Comparison of ENCODE assay signal across 30 cellular contexts in genomic region chr22:26785942-26786341, GRCh38.
A peak's percentile ranks its signal among the peaks of the same experiment; 100 is the strongest.
DNase-seq lines count a peak whose midpoint lies in the region; ATAC-seq and TF ChIP-seq lines count a peak whose summit lies in the region.
"Had no signal": no experiment of that assay in that cellular context is flagged by ENCODE, and none has a peak within 500 bp of the region (broad histone marks: within the 10 kb centered on the region; RNA-seq: fewer than 3 reads in every experiment).

No MANE protein-coding gene starts in this region.

- peak overlapping the region in 9 of 11 experiments; percentile 21 to 69 (median 44); a peak in 14 of 22 replicates for H3K4me2 ChIP-seq in BLaER1 treated with 17β-estradiol and CSF1 and Interleukin-3, amounts not matched to agents 10 nM and 100 nM

- no peak overlapping the region for H3K27ac Mint-ChIP-seq in activated naive CD8-positive, alpha-beta T cell treated with anti-CD3 and anti-CD28 coated beads, Interleukin-2, amount 10 ng/mL, durations not matched to agents 7 days and 5 days
- H3K27ac Mint-ChIP-seq: activated T-cell treated with anti-CD3 and anti-CD28 coated beads, Interleukin-2, amount 50 U/mL, for 72 hours; nephron progenitor cell; T-helper 2 cell treated with Interferon-gamma antibody and Interleukin-4, amounts not matched to agents 5 μg/mL and 100 μg/mL, for 36 hours had no signal

- POLR2A ChIA-PET in activated naive CD8-positive, alpha-beta T cell treated with anti-CD3 and anti-CD28 coated beads, Interleukin-2, amount 10 ng/mL, durations not matched to agents 7 days and 5 days (lab: Charles Lee), result no interaction called here

- H3K4me3 ChIP-seq in BLaER1 treated with 17β-estradiol and CSF1 and Interleukin-3, amounts not matched to agents 10 nM and 100 nM, result no peak overlapping the region
- H3K4me3 ChIP-seq: ascending aorta, cardiac muscle cell, coronary artery, ovary, skin epidermis, tibial nerve had no signal

- DNase-seq in GM13976 (ENCODE audit: low spot score), result peak; percentile 51
- DNase-seq in activated naive CD8-positive, alpha-beta T cell treated with anti-CD3 and anti-CD28 coated beads, Interleukin-2, amount 10 ng/mL, durations not matched to agents 7 days and 5 days, result no peak
- DNase-seq: activated CD4-positive, alpha-beta T cell treated with anti-CD3 and anti-CD28 coated beads for 48 hours; activated naive CD4-positive, alpha-beta T cell treated with anti-CD3 and anti-CD28 coated beads, Interleukin-2, amount 50 U/mL, for 16 hours; activated T-cell treated with anti-CD3 and anti-CD28 coated beads, Interleukin-2, amount 50 U/mL, for 72 hours; Caco-2; GDM1; HCEC 1CT; head of caudate nucleus; kidney; midbrain; NCI-H1048; NCI-H187; NCI-H524; nephron progenitor cell; ovary; retina; SHP77 treated with DMSO at 0.1 percent for 48 hours had no signal

- no peak overlapping the region for H3K27ac ChIP-seq in BLaER1 treated with 17β-estradiol and CSF1 and Interleukin-3, amounts not matched to agents 10 nM and 100 nM
- H3K27ac ChIP-seq: ascending aorta, cardiac muscle cell, coronary artery, ovary, skin epidermis, tibial nerve, VCaP had no signal

- H3K36me3 ChIP-seq in BLaER1 treated with 17β-estradiol and CSF1 and Interleukin-3, amounts not matched to agents 10 nM and 100 nM, result peaks cover 11 to 51% (median 37%) of the 10 kb centered on the region in 11 experiments; a peak in 18 of 22 replicates
- H3K36me3 ChIP-seq: cardiac muscle cell, ovary had no signal

- H3K4me1 Mint-ChIP-seq in activated naive CD8-positive, alpha-beta T cell treated with anti-CD3 and anti-CD28 coated beads, Interleukin-2, amount 10 ng/mL, durations not matched to agents 7 days and 5 days, result peaks cover 31% of the 10 kb centered on the region

- no peaks in the 10 kb centered on the region for H3K27me3 Mint-ChIP-seq in activated naive CD8-positive, alpha-beta T cell treated with anti-CD3 and anti-CD28 coated beads, Interleukin-2, amount 10 ng/mL, durations not matched to agents 7 days and 5 days

- H3K36me3 Mint-ChIP-seq in activated naive CD8-positive, alpha-beta T cell treated with anti-CD3 and anti-CD28 coated beads, Interleukin-2, amount 10 ng/mL, durations not matched to agents 7 days and 5 days, result peaks cover 2% of the 10 kb centered on the region

- peak; percentile 63 for ATAC-seq in HG02885 (IDR thresholded peaks at IDR 0.05; ENCODE audit: poor library complexity, unreplicated experiment)
- peak; percentile 36 for ATAC-seq in activated naive CD8-positive, alpha-beta T cell treated with anti-CD3 and anti-CD28 coated beads, Interleukin-2, amount 10 ng/mL, durations not matched to agents 7 days and 5 days (ENCODE audit: low read depth)
- no peak for ATAC-seq in GM18909 (IDR thresholded peaks at IDR 0.05; ENCODE audit: poor library complexity, unreplicated experiment)
- ATAC-seq in GM21381 (IDR thresholded peaks at IDR 0.05; ENCODE audit: unreplicated experiment), result no peak
- ATAC-seq in GM21447 (IDR thresholded peaks at IDR 0.05; ENCODE audit: unreplicated experiment), result no peak
- ATAC-seq: activated T-cell treated with anti-CD3 and anti-CD28 coated beads, Interleukin-2, amount 50 U/mL, for 72 hours had no signal

- 0 out of 22 replicates have a peak, but pooled peaks cover 0 to 5% (median 0%) of the 10 kb centered on the region in 11 experiments for H3K9me3 ChIP-seq in BLaER1 treated with 17β-estradiol and CSF1 and Interleukin-3, amounts not matched to agents 10 nM and 100 nM (replicated peaks in 1 of 11)
- H3K9me3 ChIP-seq: ascending aorta, Caco-2, ovary, tibial nerve had no signal

- no peak for TF ChIP-seq CTCF in GM13976 (IDR thresholded peaks at IDR 0.05; ENCODE audit: borderline replicate concordance, control extremely low read depth, extremely low read depth, insufficient read depth, missing control alignments)

- H3K27me3 ChIP-seq in BLaER1 treated with 17β-estradiol and CSF1 and Interleukin-3, amounts not matched to agents 10 nM and 100 nM, result no peaks in the 10 kb centered on the region
- H3K27me3 ChIP-seq: ascending aorta, cardiac muscle cell, ovary, tibial nerve had no signal

- peak overlapping the region; percentile 10 for H3K4me3 Mint-ChIP-seq in activated naive CD8-positive, alpha-beta T cell treated with anti-CD3 and anti-CD28 coated beads, Interleukin-2, amount 10 ng/mL, durations not matched to agents 7 days and 5 days
- H3K4me3 Mint-ChIP-seq: activated T-cell treated with anti-CD3 and anti-CD28 coated beads, Interleukin-2, amount 50 U/mL, for 72 hours; nephron progenitor cell; T-helper 2 cell treated with Interferon-gamma antibody and Interleukin-4, amounts not matched to agents 5 μg/mL and 100 μg/mL, for 36 hours had no signal

- no peaks in the 10 kb centered on the region for H3K9me3 Mint-ChIP-seq in activated naive CD8-positive, alpha-beta T cell treated with anti-CD3 and anti-CD28 coated beads, Interleukin-2, amount 10 ng/mL, durations not matched to agents 7 days and 5 days
- H3K9me3 Mint-ChIP-seq: T-helper 2 cell treated with Interferon-gamma antibody and Interleukin-4, amounts not matched to agents 5 μg/mL and 100 μg/mL, for 36 hours had no signal

- H3K4me1 ChIP-seq in BLaER1 treated with 17β-estradiol and CSF1 and Interleukin-3, amounts not matched to agents 10 nM and 100 nM, result peaks cover 8 to 37% (median 26%) of the 10 kb centered on the region in 10 experiments; a peak in 18 of 20 replicates
- H3K4me1 ChIP-seq: ascending aorta, Caco-2, tibial nerve had no signal

- in situ Hi-C loops in GM13976 (cut with MboI; ENCODE audit: low sequenced_read_pairs, unreplicated experiment), result no loop called here

- no peak overlapping the region for H3K9ac ChIP-seq in BLaER1 treated with 17β-estradiol and CSF1 and Interleukin-3, amounts not matched to agents 10 nM and 100 nM

- no peaks in the 10 kb centered on the region; a peak in 2 of 22 replicates for H4K20me1 ChIP-seq in BLaER1 treated with 17β-estradiol and CSF1 and Interleukin-3, amounts not matched to agents 10 nM and 100 nM

Comparison
In these comparisons a context has a peak if more than half of its experiments do, and no peak if none do; other contexts are left out.
1. ATAC-seq: peak in HG02885 (single experiment) and activated naive CD8-positive, alpha-beta T cell treated with anti-CD3 and anti-CD28 coated beads, Interleukin-2, amount 10 ng/mL, durations not matched to agents 7 days and 5 days (single experiment); none in GM18909 (single experiment), GM21381 (single experiment) and GM21447 (single experiment).